In the genomic region with DNA sequence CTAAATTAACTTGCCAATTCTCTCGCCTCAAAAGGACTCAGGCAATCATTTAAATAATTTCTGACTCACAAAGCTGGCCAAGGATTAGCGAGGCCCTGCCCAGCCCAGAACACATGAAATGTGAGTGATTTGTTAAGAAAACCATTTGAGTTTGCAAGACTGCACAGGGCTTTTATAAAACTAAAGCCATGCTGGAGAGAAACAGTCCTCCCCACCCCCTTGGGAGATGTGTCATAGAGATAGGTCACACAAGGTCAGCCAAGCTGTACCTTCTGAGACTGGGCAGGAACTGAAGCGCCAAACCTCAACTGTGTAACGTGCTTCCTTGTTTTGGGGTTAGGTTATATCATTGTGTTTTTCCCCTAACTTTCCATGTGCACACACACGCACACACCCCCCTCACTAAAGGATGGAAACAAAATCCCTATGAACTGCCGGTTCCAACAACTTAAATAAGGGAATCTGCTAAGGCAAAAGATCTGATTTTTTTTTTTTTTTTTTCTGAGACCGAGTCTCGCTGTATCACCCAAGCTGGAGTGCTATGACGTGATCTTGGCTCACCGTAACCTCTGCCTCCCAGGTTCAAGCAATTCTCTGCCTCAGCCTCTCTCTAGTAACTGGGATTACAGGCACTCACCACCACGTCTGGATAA, we compare ENCODE assay signal across 9 cellular contexts. TPM values are rescaled to one million over a fixed set of nuclear protein-coding genes. Genes with fewer than 3 reads are reported as not detected.
A peak's percentile ranks its signal among the peaks of the same experiment; 100 is the strongest.
DNase-seq lines count a peak whose midpoint lies in the region; ATAC-seq and FAIRE-seq lines count a peak whose summit lies in the region.
"Had no signal": no experiment of that assay in that cellular context is flagged by ENCODE, and none has a peak within 500 bp of the region (broad histone marks: within the 10 kb centered on the region; RNA-seq: fewer than 3 reads in every experiment).

No MANE protein-coding gene starts in this region.

- peak overlapping the region; percentile 21 to 81 (median 68); a peak in 21 of 22 replicates for H3K27ac ChIP-seq in BLaER1 treated with 17β-estradiol and CSF1 and Interleukin-3, amounts not matched to agents 10 nM and 100 nM
- peak overlapping the region in 1 of 2 donors; percentile 4 for H3K27ac ChIP-seq in small intestine (ENCODE audit: low read depth in 1 of 2, low read length in 1 of 2)

- ATAC-seq in GM19395 (IDR thresholded peaks at IDR 0.05; ENCODE audit: unreplicated experiment) (peak; percentile 99), HG03196 (IDR thresholded peaks at IDR 0.05; ENCODE audit: unreplicated experiment) (peak; percentile 97), Right ventricle myocardium superior (ENCODE audit: poor library complexity) (peak; percentile 93)

- H3K36me3 ChIP-seq in BLaER1 treated with 17β-estradiol and CSF1 and Interleukin-3, amounts not matched to agents 10 nM and 100 nM, result no peaks in the 10 kb centered on the region
- H3K36me3 ChIP-seq in small intestine (ENCODE audit: control insufficient read depth in 2 of 2, insufficient read depth in 2 of 2, low read length in 2 of 2), result no peaks in the 10 kb centered on the region

- no peak for FAIRE-seq in small intestine (lab: Jason Lieb, UNC)
- FAIRE-seq: H1 had no signal

- peak overlapping the region in 2 of 10 experiments; percentile 17 to 33; a peak in 2 of 20 replicates for H3K4me3 ChIP-seq in BLaER1 treated with 17β-estradiol and CSF1 and Interleukin-3, amounts not matched to agents 10 nM and 100 nM
- H3K4me3 ChIP-seq in small intestine (ENCODE audit: low read depth in 1 of 2, low read length in 2 of 2), result no peak overlapping the region

- H3K9ac ChIP-seq in BLaER1 treated with 17β-estradiol and CSF1 and Interleukin-3, amounts not matched to agents 10 nM and 100 nM, result peak overlapping the region in 9 of 11 experiments; percentile 33 to 68 (median 52); a peak in 15 of 22 replicates

- H3K27me3 ChIP-seq in BLaER1 treated with 17β-estradiol and CSF1 and Interleukin-3, amounts not matched to agents 10 nM and 100 nM, result 0 out of 22 replicates have a peak, but pooled peaks cover 0 to 6% (median 0%) of the 10 kb centered on the region in 11 experiments
- no peaks in the 10 kb centered on the region for H3K27me3 ChIP-seq in small intestine (ENCODE audit: control insufficient read depth in 2 of 2, insufficient read depth in 2 of 2, low read length in 2 of 2)

- WGBS in small intestine, 3 donors, result 53 to 76% (median 73%) methylated on average over 11 of the region's 11 CpGs

- H3K4me1 ChIP-seq in BLaER1 treated with 17β-estradiol and CSF1 and Interleukin-3, amounts not matched to agents 10 nM and 100 nM, result peaks cover 45 to 64% (median 60%) of the 10 kb centered on the region in 10 experiments
- H3K4me1 ChIP-seq in small intestine (ENCODE audit: control insufficient read depth in 2 of 2, insufficient read depth in 1 of 2, low read depth in 1 of 2, low read length in 1 of 2), result peaks cover 0 to 3% of the 10 kb centered on the region in 2 donors

- peak; percentile 86 for DNase-seq in SKM-1 treated with dmso at 0.1 percent for 144 hours (lab: John Stamatoyannopoulos, UW; ENCODE audit: unreplicated experiment)
- DNase-seq in Right ventricle myocardium superior, result peak; percentile 63
- DNase-seq in small intestine, result peak; percentile 1
- no peak for DNase-seq in stimulated activated CD8-positive, alpha-beta memory T cell treated with anti-CD3 and anti-CD28 coated beads, Interleukin-4, amount 100 ng/mL, for 48 hours
- no peak for DNase-seq in T-helper 9 cell

- no peaks in the 10 kb centered on the region for H4K20me1 ChIP-seq in BLaER1 treated with 17β-estradiol and CSF1 and Interleukin-3, amounts not matched to agents 10 nM and 100 nM

- H3K4me2 ChIP-seq in BLaER1 treated with 17β-estradiol and CSF1 and Interleukin-3, amounts not matched to agents 10 nM and 100 nM, result peak overlapping the region; percentile 66 to 84 (median 79)

- peaks cover 0 to 11% (median 9%) of the 10 kb centered on the region in 11 experiments; a peak in 9 of 22 replicates for H3K9me3 ChIP-seq in BLaER1 treated with 17β-estradiol and CSF1 and Interleukin-3, amounts not matched to agents 10 nM and 100 nM (replicated peaks in 1 of 11)
- no peaks in the 10 kb centered on the region for H3K9me3 ChIP-seq in small intestine (ENCODE audit: control insufficient read depth, low read depth)

- intact Hi-C loops in Right ventricle myocardium superior (cut with DNase I), result no loop called here

RNA-seq across cellular contexts. Expression of gene SPATA12, which starts 8.1 kb away (rescaled TPM):
- not detected for total RNA-seq in Right ventricle myocardium superior
- polyA plus RNA-seq in small intestine, result under 1 TPM in 1 of 3 donors, not detected in 2; 0.22 TPM

Comparison
In these comparisons a context has a peak if more than half of its experiments do, and no peak if none do; other contexts are left out.
1. DNase-seq: peak in SKM-1 treated with dmso at 0.1 percent for 144 hours (single experiment), Right ventricle myocardium superior (single experiment) and small intestine (single experiment); none in stimulated activated CD8-positive, alpha-beta memory T cell treated with anti-CD3 and anti-CD28 coated beads, Interleukin-4, amount 100 ng/mL, for 48 hours (single experiment) and T-helper 9 cell (single experiment).
2. Peak in every context shown above with its lines, with median percentiles within 50 percentile points of each other: ATAC-seq.